In the genomic region with DNA sequence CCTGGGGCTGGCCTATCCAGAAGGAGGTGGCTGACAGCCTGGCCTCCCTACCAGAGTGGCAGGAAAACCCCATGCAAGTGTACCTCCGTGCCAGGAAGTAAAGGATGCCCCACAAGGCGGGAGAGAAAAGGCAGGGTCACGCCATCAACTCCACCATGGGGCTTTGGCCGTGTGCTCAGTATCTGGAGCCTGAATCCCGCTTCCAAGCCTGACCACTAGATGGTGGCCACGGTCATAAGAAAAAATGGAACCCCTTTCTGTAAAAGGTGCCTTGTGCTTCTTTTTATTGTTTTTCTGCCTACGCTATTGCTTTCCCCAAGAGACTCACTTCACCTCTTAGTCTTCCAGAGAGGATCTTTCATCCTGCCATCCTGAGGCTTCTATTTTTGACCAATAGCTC, we compare ENCODE assay signal across 8 cellular contexts.
DNase-seq lines count a peak whose midpoint lies in the region; ATAC-seq and TF ChIP-seq lines count a peak whose summit lies in the region.
"Not testable (repeated sequence)": the region's sequence is repeated elsewhere in the genome, so short reads cannot be mapped to it uniquely, and the experiment has no call there.

No MANE protein-coding gene starts in this region.

- not testable (repeated sequence) for H3K27me3 Mint-ChIP-seq in CD8-positive, alpha-beta T cell (ENCODE audit: low read depth); effector memory CD8-positive, alpha-beta T cell; natural killer cell (ENCODE audit: low read depth in 2 of 2)

- POLR2A ChIA-PET in CD8-positive, alpha-beta T cell (lab: Charles Lee): not testable (repeated sequence)

- not testable (repeated sequence) for H3K9me3 Mint-ChIP-seq in CD8-positive, alpha-beta T cell; effector memory CD8-positive, alpha-beta T cell; natural killer cell

- H3K9me3 ChIP-seq in CD8-positive, alpha-beta T cell (ENCODE audit: low read length): not testable (repeated sequence)

- not testable (repeated sequence) for DNase-seq in CD8-positive, alpha-beta T cell; effector memory CD8-positive, alpha-beta T cell; natural killer cell

- not testable (repeated sequence) for H3K27ac ChIP-seq in CD8-positive, alpha-beta T cell (ENCODE audit: low read depth, low read length)

- not testable (repeated sequence) for H3K4me3 Mint-ChIP-seq in CD8-positive, alpha-beta T cell; effector memory CD8-positive, alpha-beta T cell; natural killer cell

- intact Hi-C loops in CD8-positive, alpha-beta T cell (cut with DNase I, micrococcal nuclease); natural killer cell (cut with micrococcal nuclease): not testable (repeated sequence)

- not testable (repeated sequence) for H3K4me1 ChIP-seq in CD8-positive, alpha-beta T cell (ENCODE audit: insufficient read depth, low read length)

- H3K36me3 Mint-ChIP-seq in CD8-positive, alpha-beta T cell; effector memory CD8-positive, alpha-beta T cell (ENCODE audit: insufficient read depth); natural killer cell: not testable (repeated sequence)

- TF ChIP-seq CTCF in CD8-positive, alpha-beta T cell (IDR thresholded peaks at IDR 0.05); natural killer cell (IDR thresholded peaks at IDR 0.05): not testable (repeated sequence)

- CTCF ChIA-PET in CD8-positive, alpha-beta T cell (lab: Charles Lee): not testable (repeated sequence)

- not testable (repeated sequence) for H3K4me1 Mint-ChIP-seq in CD8-positive, alpha-beta T cell (ENCODE audit: low read depth); effector memory CD8-positive, alpha-beta T cell (ENCODE audit: low read depth in 2 of 2); natural killer cell

- H3K4me3 ChIP-seq in CD8-positive, alpha-beta T cell (ENCODE audit: low read depth, low read length): not testable (repeated sequence)

- H3K27me3 ChIP-seq in CD8-positive, alpha-beta T cell (ENCODE audit: insufficient read depth, low read length): not testable (repeated sequence)

- not testable (repeated sequence) for H3K27ac Mint-ChIP-seq in CD8-positive, alpha-beta T cell; effector memory CD8-positive, alpha-beta T cell; natural killer cell

- H3K36me3 ChIP-seq in CD8-positive, alpha-beta T cell (ENCODE audit: insufficient read depth, low read length): not testable (repeated sequence)

- peak; percentile 34 for ATAC-seq in CD8-positive, alpha-beta T cell
- ATAC-seq in GM19372 (IDR thresholded peaks at IDR 0.05; ENCODE audit: low read depth, unreplicated experiment): peak; percentile 82
- peak; percentile 75 for ATAC-seq in GM21576 (IDR thresholded peaks at IDR 0.05; ENCODE audit: unreplicated experiment)
- ATAC-seq in HG02870 (IDR thresholded peaks at IDR 0.05; ENCODE audit: unreplicated experiment): peak; percentile 60
- peak; percentile 46 for ATAC-seq in HG03108 (IDR thresholded peaks at IDR 0.05; ENCODE audit: unreplicated experiment)
- ATAC-seq in HG03571 (IDR thresholded peaks at IDR 0.05; ENCODE audit: unreplicated experiment): peak; percentile 85
- ATAC-seq in effector memory CD8-positive, alpha-beta T cell (replicated peaks): peak; percentile 39
- peak in 2 of 3 donors; percentile 69 to 72 for ATAC-seq in natural killer cell

Comparison
In these comparisons a context has a peak if more than half of its experiments do, and no peak if none do; other contexts are left out.
1. ATAC-seq: peak in every context shown above with its lines; median percentile 85 in HG03571; 82 in GM19372; 75 in GM21576; 70 in natural killer cell; 60 in HG02870; 46 in HG03108; 39 in effector memory CD8-positive, alpha-beta T cell; 34 in CD8-positive, alpha-beta T cell.